ENCODE assay signal across 20 cellular contexts in the genomic region with DNA sequence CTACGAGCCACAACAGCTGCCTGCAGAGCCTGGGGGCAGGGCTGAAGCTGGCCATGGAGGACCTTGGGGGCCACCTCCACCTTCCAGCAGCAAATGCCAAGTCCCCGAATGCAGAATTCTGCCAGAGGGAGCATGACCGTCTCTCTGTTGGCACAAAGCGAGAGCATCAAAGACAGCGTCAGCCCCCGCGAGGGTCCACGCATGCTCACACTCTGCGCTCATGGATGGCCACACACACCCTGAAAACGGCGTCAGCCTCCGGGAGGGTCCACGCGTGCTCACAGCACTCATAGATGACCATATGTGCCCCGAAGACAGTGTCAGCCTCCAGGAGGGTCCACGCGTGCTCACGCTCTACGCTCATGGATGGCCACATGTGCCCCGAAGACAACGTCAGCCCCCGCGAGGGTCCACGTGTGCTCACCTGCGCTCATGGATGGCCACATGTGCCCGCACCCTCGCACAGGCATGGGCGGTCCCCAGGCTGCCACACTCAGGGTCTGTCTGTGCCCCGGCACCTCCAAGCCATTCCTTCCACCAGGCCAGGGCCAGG.
"Had no signal": no experiment of that assay in that cellular context is flagged by ENCODE, and none has a peak within 500 bp of the region (broad histone marks: within the 10 kb centered on the region; RNA-seq: fewer than 3 reads in every experiment).

No MANE protein-coding gene starts in this region.

- H3K36me3 ChIP-seq: ascending aorta, breast epithelium, transverse colon had no signal

- H3K9me3 ChIP-seq: ascending aorta, breast epithelium, transverse colon had no signal

- ATAC-seq: activated T-helper 17 cell treated with anti-CD3 and anti-CD28 coated beads, Interleukin-2, amount 50 U/mL, for 72 hours; effector memory CD8-positive, alpha-beta T cell had no signal

- H3K4me3 Mint-ChIP-seq: activated T-helper 17 cell treated with anti-CD3 and anti-CD28 coated beads, Interleukin-2, amount 50 U/mL, for 72 hours; dendritic cell treated with granulocyte-macrophage colony-stimulating factor and Interleukin-4, amounts not matched to agents 40 ng/mL and 50 ng/mL, for 4 days; effector memory CD8-positive, alpha-beta T cell; memory B cell; nephron progenitor cell; T-cell had no signal

- H3K4me1 Mint-ChIP-seq: activated T-helper 17 cell treated with anti-CD3 and anti-CD28 coated beads, Interleukin-2, amount 50 U/mL, for 72 hours; T-cell had no signal

- H3K4me3 ChIP-seq: ascending aorta, breast epithelium, skin epidermis, transverse colon had no signal

- H3K9me3 Mint-ChIP-seq: activated T-helper 17 cell treated with anti-CD3 and anti-CD28 coated beads, Interleukin-2, amount 50 U/mL, for 72 hours; dendritic cell treated with granulocyte-macrophage colony-stimulating factor and Interleukin-4, amounts not matched to agents 40 ng/mL and 50 ng/mL, for 4 days; effector memory CD8-positive, alpha-beta T cell; memory B cell; nephron progenitor cell; T-cell had no signal

- H3K27ac Mint-ChIP-seq: activated T-helper 17 cell treated with anti-CD3 and anti-CD28 coated beads, Interleukin-2, amount 50 U/mL, for 72 hours; dendritic cell treated with granulocyte-macrophage colony-stimulating factor and Interleukin-4, amounts not matched to agents 40 ng/mL and 50 ng/mL, for 4 days; effector memory CD8-positive, alpha-beta T cell; memory B cell; nephron progenitor cell; T-cell had no signal

- H3K27ac ChIP-seq: ascending aorta, breast epithelium, epithelial cell of prostate, transverse colon, VCaP had no signal

- H3K4me1 ChIP-seq: ascending aorta, breast epithelium, transverse colon had no signal

- DNase-seq: activated CD4-positive, alpha-beta T cell treated with anti-CD3 and anti-CD28 coated beads for 1 hour; activated CD4-positive, alpha-beta T cell treated with anti-CD3 and anti-CD28 coated beads, Interleukin-2, amount 50 U/mL, for 4 hours; activated naive CD4-positive, alpha-beta T cell treated with Interleukin-2 at 50 U/mL for 16 hours; activated T-cell treated with anti-CD3 and anti-CD28 coated beads for 4 hours; effector memory CD8-positive, alpha-beta T cell; foreskin melanocyte; stimulated activated CD4-positive, alpha-beta T cell treated with anti-CD3 and anti-CD28 coated beads, Interleukin-4, amount 100 ng/mL, for 24 hours; stimulated activated naive CD4-positive, alpha-beta T cell treated with Interleukin-2 at 50 U/mL for 16 hours; substantia nigra; transverse colon had no signal

- H3K36me3 Mint-ChIP-seq: memory B cell, T-cell had no signal

- H3K27me3 Mint-ChIP-seq: activated T-helper 17 cell treated with anti-CD3 and anti-CD28 coated beads, Interleukin-2, amount 50 U/mL, for 72 hours; effector memory CD8-positive, alpha-beta T cell; memory B cell; T-cell had no signal

- H3K27me3 ChIP-seq: ascending aorta, breast epithelium, transverse colon had no signal
